Comparison of ENCODE assay signal across 17 cellular contexts in genomic region chr4:134740290-134740689, GRCh38.
DNase-seq lines count a peak whose midpoint lies in the region; ATAC-seq and TF ChIP-seq lines count a peak whose summit lies in the region.
"Had no signal": no experiment of that assay in that cellular context is flagged by ENCODE, and none has a peak within 500 bp of the region (broad histone marks: within the 10 kb centered on the region; RNA-seq: fewer than 3 reads in every experiment).

No MANE protein-coding gene starts in this region.

- peak; percentile 61 for ATAC-seq in GM18502 (IDR thresholded peaks at IDR 0.05; ENCODE audit: poor library complexity, unreplicated experiment)
- peak; percentile 61 for ATAC-seq in GM21381 (IDR thresholded peaks at IDR 0.05; ENCODE audit: unreplicated experiment)
- ATAC-seq in HG03159 (IDR thresholded peaks at IDR 0.05; ENCODE audit: unreplicated experiment): peak; percentile 76
- no peak for ATAC-seq in HG02798 (IDR thresholded peaks at IDR 0.05; ENCODE audit: poor library complexity, unreplicated experiment)
- ATAC-seq in naive thymus-derived CD4-positive, alpha-beta T cell: no peak
- ATAC-seq: activated CD8-positive, alpha-beta T cell treated with anti-CD3 and anti-CD28 coated beads for 36 hours had no signal

- no peaks in the 10 kb centered on the region for H3K4me1 ChIP-seq in naive thymus-derived CD4-positive, alpha-beta T cell (ENCODE audit: control insufficient read depth in 2 of 2, insufficient read depth in 2 of 2, low read length in 2 of 2)
- H3K4me1 ChIP-seq: SJCRH30, vagina had no signal

- H3K36me3 Mint-ChIP-seq in naive thymus-derived CD4-positive, alpha-beta T cell: peaks cover 0 to 3% (median 0%) of the 10 kb centered on the region in 5 donors

- no peaks in the 10 kb centered on the region for H3K27me3 Mint-ChIP-seq in naive thymus-derived CD4-positive, alpha-beta T cell
- H3K27me3 Mint-ChIP-seq: activated CD8-positive, alpha-beta T cell treated with anti-CD3 and anti-CD28 coated beads for 36 hours had no signal

- no peak overlapping the region for H3K27ac Mint-ChIP-seq in naive thymus-derived CD4-positive, alpha-beta T cell
- H3K27ac Mint-ChIP-seq: activated CD8-positive, alpha-beta T cell treated with anti-CD3 and anti-CD28 coated beads for 36 hours had no signal

- CTCF ChIA-PET in naive thymus-derived CD4-positive, alpha-beta T cell (lab: Charles Lee): interaction anchor here (0.6 kb wide), 1 partner anchor 1171 kb away, joined by 4 read pairs; no protein-coding TSS in a partner anchor

- intact Hi-C loops in naive thymus-derived CD4-positive, alpha-beta T cell (cut with micrococcal nuclease): no loop called here

- H3K4me1 Mint-ChIP-seq in naive thymus-derived CD4-positive, alpha-beta T cell: no peaks in the 10 kb centered on the region

- no peaks in the 10 kb centered on the region for H3K9me3 ChIP-seq in naive thymus-derived CD4-positive, alpha-beta T cell (ENCODE audit: control insufficient read depth in 2 of 3, low read length in 3 of 3)
- H3K9me3 ChIP-seq: SJCRH30, vagina had no signal

- no peaks in the 10 kb centered on the region for H3K36me3 ChIP-seq in naive thymus-derived CD4-positive, alpha-beta T cell (ENCODE audit: control insufficient read depth in 2 of 3, insufficient read depth in 3 of 3, low read length in 3 of 3)
- H3K36me3 ChIP-seq: SJCRH30, vagina had no signal

- no peak overlapping the region for H3K4me3 Mint-ChIP-seq in naive thymus-derived CD4-positive, alpha-beta T cell
- H3K4me3 Mint-ChIP-seq: activated CD8-positive, alpha-beta T cell treated with anti-CD3 and anti-CD28 coated beads for 36 hours had no signal

- H3K9me3 Mint-ChIP-seq in naive thymus-derived CD4-positive, alpha-beta T cell: peaks cover 0 to 30% (median 7%) of the 10 kb centered on the region in 11 donors

- H3K27me3 ChIP-seq in naive thymus-derived CD4-positive, alpha-beta T cell (ENCODE audit: control insufficient read depth in 2 of 2, insufficient read depth in 2 of 2, low read length in 2 of 2): no peaks in the 10 kb centered on the region
- H3K27me3 ChIP-seq: hepatocyte, SJCRH30, vagina had no signal

- no peak overlapping the region for H3K4me3 ChIP-seq in NB4 (ENCODE audit: low read depth, low read length)
- no peak overlapping the region for H3K4me3 ChIP-seq in naive thymus-derived CD4-positive, alpha-beta T cell (ENCODE audit: low read length)
- H3K4me3 ChIP-seq: hepatocyte, SJCRH30, vagina had no signal

- POLR2A ChIA-PET in naive thymus-derived CD4-positive, alpha-beta T cell (lab: Charles Lee): no interaction called here

- DNase-seq in NB4 (ENCODE audit: low read depth) (peak; percentile 4), GDM1 (lab: John Stamatoyannopoulos, UW) (no peak), mesenteric fat pad (ENCODE audit: low spot score) (no peak)
- DNase-seq in naive thymus-derived CD4-positive, alpha-beta T cell: no peak
- DNase-seq: activated CD8-positive, alpha-beta T cell treated with anti-CD3 and anti-CD28 coated beads for 36 hours; activated naive CD4-positive, alpha-beta T cell; activated T-cell treated with anti-CD3 and anti-CD28 coated beads, Interleukin-2, amount 50 U/mL, for 1 hour; NCI-H2029 treated with DMSO at 0.1 percent for 48 hours; NCI-H524; SJCRH30; T-helper 2 cell had no signal

- no peak overlapping the region for H3K27ac ChIP-seq in naive thymus-derived CD4-positive, alpha-beta T cell (ENCODE audit: low read depth, low read length)
- H3K27ac ChIP-seq: hepatocyte, SJCRH30, vagina had no signal

- no peak for TF ChIP-seq POLR2A in NB4 (IDR thresholded peaks at IDR 0.05; ENCODE audit: extremely low read depth, insufficient read length)

- TF ChIP-seq CTCF in NB4 (IDR thresholded peaks at IDR 0.05; ENCODE audit: low read depth, low read length): no peak

Comparison
In these comparisons a context has a peak if more than half of its experiments do, and no peak if none do; other contexts are left out.
1. ATAC-seq: peak in GM18502 (single experiment), GM21381 (single experiment) and HG03159 (single experiment); none in HG02798 (single experiment) and naive thymus-derived CD4-positive, alpha-beta T cell (single experiment).